ENCODE assay signal across 1 cellular context in genomic region chr7:123599766-123600165, GRCh38.
A peak's percentile ranks its signal among the peaks of the same experiment; 100 is the strongest.
TF ChIP-seq lines count a peak whose summit lies in the region.

No MANE protein-coding gene starts in this region.

TF ChIP-seq in K562, 482 proteins besides CTCF, POLR2A, EP300 and RAD21:
- no peak for TF ChIP-seq ZFP1 (CRISPR knock-in tag; IDR thresholded peaks at IDR 0.05)
- TF ChIP-seq ZNF766 (CRISPR knock-in tag; conservative IDR thresholded peaks at IDR 0.05) = 0 out of 2 replicates have a peak, but pooled peaks have one; percentile 28
- 0 out of 2 replicates have a peak, but pooled peaks have one; percentile 45 for TF ChIP-seq HMBOX1 (IDR thresholded peaks at IDR 0.05)
- TF ChIP-seq ZSCAN32 (CRISPR knock-in tag; IDR thresholded peaks at IDR 0.05) = no peak
- no peak for TF ChIP-seq ZNF324 (CRISPR knock-in tag; IDR thresholded peaks at IDR 0.05)
- TF ChIP-seq NR2C1 (IDR thresholded peaks at IDR 0.05) = no peak
- TF ChIP-seq NR2C1 (tag; IDR thresholded peaks at IDR 0.05) = 0 out of 2 replicates have a peak, but pooled peaks have one; percentile 10
- TF ChIP-seq ZNF589 (CRISPR knock-in tag; IDR thresholded peaks at IDR 0.05; ENCODE audit: low read depth) = peak; percentile 27; the same call in 1 of the 2 replicates
- no peak for TF ChIP-seq ZNF740 (CRISPR knock-in tag; IDR thresholded peaks at IDR 0.05)
- no peak for TF ChIP-seq ZNF740 (tag; IDR thresholded peaks at IDR 0.05)
- 0 out of 2 replicates have a peak, but pooled peaks have one; percentile 20 for TF ChIP-seq ETV1 (tag; conservative IDR thresholded peaks at IDR 0.05; ENCODE audit: low read depth)
- TF ChIP-seq TAF1 (IDR thresholded peaks at IDR 0.05; ENCODE audit: control insufficient read depth, extremely low read depth, insufficient read depth, low read length, severe bottlenecking) = no peak
- no peak for TF ChIP-seq MTA2 (IDR thresholded peaks at IDR 0.05; ENCODE audit: low read depth)
- no peak for TF ChIP-seq CHD4 (IDR thresholded peaks at IDR 0.05; ENCODE audit: insufficient read depth, insufficient replicate concordance, low read depth, low read length, poor library complexity, severe bottlenecking)
